16 cellular contexts compared by ENCODE assay signal in genomic region chr15:31373970-31374369, GRCh38. TPM values are rescaled to one million over a fixed set of nuclear protein-coding genes. Genes with fewer than 3 reads are reported as not detected.
DNase-seq lines count a peak whose midpoint lies in the region; ATAC-seq and TF ChIP-seq lines count a peak whose summit lies in the region.
"Had no signal": no experiment of that assay in that cellular context is flagged by ENCODE, and none has a peak within 500 bp of the region (broad histone marks: within the 10 kb centered on the region; RNA-seq: fewer than 3 reads in every experiment).

No MANE protein-coding gene starts in this region.

- H3K27ac Mint-ChIP-seq in GM23338, result peak overlapping the region; percentile 48; the same call in 1 of the 2 replicates
- 0 out of 2 replicates have a peak overlapping the region, but pooled peaks have one; percentile 65 for H3K27ac Mint-ChIP-seq in WTC11
- no peak overlapping the region for H3K27ac Mint-ChIP-seq in progenitor cell of endocrine pancreas
- H3K27ac Mint-ChIP-seq: dendritic cell treated with granulocyte-macrophage colony-stimulating factor and Interleukin-4, amounts not matched to agents 40 ng/mL and 50 ng/mL, for 4 days had no signal

- no peak for ATAC-seq in GM23338
- no peak for ATAC-seq in WTC11
- no peak for ATAC-seq in gastroesophageal sphincter

- no peaks in the 10 kb centered on the region for H3K36me3 ChIP-seq in GM23338 (ENCODE audit: insufficient read depth)
- peaks cover 0 to 68% of the 10 kb centered on the region in 2 donors for H3K36me3 ChIP-seq in gastroesophageal sphincter
- peaks cover 0 to 77% (median 47%) of the 10 kb centered on the region in 6 donors for H3K36me3 ChIP-seq in spleen
- H3K36me3 ChIP-seq: prostate gland had no signal

- no peak for TF ChIP-seq EP300 in gastroesophageal sphincter (IDR thresholded peaks at IDR 0.05)

- H3F3A ChIP-seq in GM23338 (replicated peaks; ENCODE audit: low read depth), result no peaks in the 10 kb centered on the region

- H3K27ac ChIP-seq in GM23338 (ENCODE audit: low read depth), result no peak overlapping the region
- H3K27ac ChIP-seq in gastroesophageal sphincter, result peak overlapping the region in 3 of 4 donors; percentile 38 to 95 (median 74)
- peak overlapping the region in 4 of 8 donors; percentile 34 to 98 (median 50) for H3K27ac ChIP-seq in spleen
- H3K27ac ChIP-seq: prostate gland had no signal

- H3K4me3 Mint-ChIP-seq in GM23338, result no peak overlapping the region
- H3K4me3 Mint-ChIP-seq in WTC11, result no peak overlapping the region
- H3K4me3 Mint-ChIP-seq in progenitor cell of endocrine pancreas (ENCODE audit: low read depth), result no peak overlapping the region
- H3K4me3 Mint-ChIP-seq: dendritic cell treated with granulocyte-macrophage colony-stimulating factor and Interleukin-4, amounts not matched to agents 40 ng/mL and 50 ng/mL, for 4 days had no signal

- H3K4me1 ChIP-seq in GM23338 (ENCODE audit: insufficient read depth), result peaks cover 45% of the 10 kb centered on the region
- peaks cover 0 to 74% (median 27%) of the 10 kb centered on the region in 3 donors for H3K4me1 ChIP-seq in gastroesophageal sphincter
- H3K4me1 ChIP-seq in spleen, result peaks cover 0 to 100% (median 76%) of the 10 kb centered on the region in 6 donors
- H3K4me1 ChIP-seq: prostate gland had no signal

- no peak overlapping the region for H3K4me2 ChIP-seq in GM23338

- intact Hi-C loops in spleen (cut with DNase I; ENCODE audit: low total_unique reads), result no loop called here

- POLR2A ChIA-PET in WTC11 (lab: Charles Lee), result no interaction called here

- peaks cover 8% of the 10 kb centered on the region for H3K27me3 Mint-ChIP-seq in GM23338 (ENCODE audit: insufficient read depth, low read depth, poor library complexity)
- H3K27me3 Mint-ChIP-seq in WTC11 (ENCODE audit: low read depth), result no peaks in the 10 kb centered on the region
- H3K27me3 Mint-ChIP-seq in progenitor cell of endocrine pancreas, result no peaks in the 10 kb centered on the region
- H3K27me3 Mint-ChIP-seq: dendritic cell treated with granulocyte-macrophage colony-stimulating factor and Interleukin-4, amounts not matched to agents 40 ng/mL and 50 ng/mL, for 4 days had no signal

- H3K4me3 ChIP-seq in GM23338 (no peak overlapping the region), gastroesophageal sphincter (no peak overlapping the region), spleen (no peak overlapping the region)
- H3K4me3 ChIP-seq: prostate gland had no signal

- H2AFZ ChIP-seq in GM23338, result no peak overlapping the region

- H3K4me1 Mint-ChIP-seq in GM23338 (peaks cover 61% of the 10 kb centered on the region), WTC11 (peaks cover 69% of the 10 kb centered on the region), progenitor cell of endocrine pancreas (ENCODE audit: low read depth) (peaks cover 11% of the 10 kb centered on the region)

- no peaks in the 10 kb centered on the region for H3K9me2 ChIP-seq in GM23338 (ENCODE audit: insufficient read depth)

- H4K20me1 ChIP-seq in GM23338 (replicated peaks; ENCODE audit: insufficient read depth), result peaks cover 4% of the 10 kb centered on the region

- DNase-seq in GM23338 (ENCODE audit: low spot score) (no peak), WTC11 (ENCODE audit: low spot score) (no peak), spleen (peak; percentile 70), NCI-H2196 treated with DMSO at 0.1 percent for 48 hours (lab: John Stamatoyannopoulos, UW; ENCODE audit: unreplicated experiment) (no peak), NCI-H146 (lab: John Stamatoyannopoulos, UW) (no peak), progenitor cell of endocrine pancreas (ENCODE audit: low spot score, unreplicated experiment) (no peak), NCI-H226 (no peak)
- DNase-seq: activated CD4-positive, alpha-beta T cell treated with anti-CD3 and anti-CD28 coated beads for 4 hours; activated T-cell treated with anti-CD3 and anti-CD28 coated beads, Interleukin-2, amount 50 U/mL, for 48 hours; aorta; hippocampal formation; NCI-H1417 treated with DMSO at 0.1 percent for 48 hours; SHP77 treated with DMSO at 0.1 percent for 48 hours had no signal

- H3K9me3 Mint-ChIP-seq in GM23338, result no peaks in the 10 kb centered on the region; the same call in 2 of the 3 replicates
- H3K9me3 Mint-ChIP-seq in WTC11, result peaks cover 5% of the 10 kb centered on the region; the same call in 1 of the 2 replicates
- H3K9me3 Mint-ChIP-seq in progenitor cell of endocrine pancreas (ENCODE audit: low read depth), result peaks cover 3% of the 10 kb centered on the region
- H3K9me3 Mint-ChIP-seq: dendritic cell treated with granulocyte-macrophage colony-stimulating factor and Interleukin-4, amounts not matched to agents 40 ng/mL and 50 ng/mL, for 4 days had no signal

- H3K27me3 ChIP-seq in GM23338 (ENCODE audit: insufficient read depth), result no peaks in the 10 kb centered on the region
- H3K27me3 ChIP-seq in gastroesophageal sphincter, result no peaks in the 10 kb centered on the region
- no peaks in the 10 kb centered on the region for H3K27me3 ChIP-seq in spleen (replicated peaks in 1 of 7)

- WGBS in gastroesophageal sphincter (ENCODE audit: low coverage in 1 of 2), 2 donors, result 80% methylated on average over 1 of the region's 9 CpGs; no CpG with 5 or more reads in 1 of the 2 donors
- 90 to 97% (median 95%) methylated on average over 8 to 9 of the region's 9 CpGs for WGBS in spleen, 5 donors

- H3K36me3 Mint-ChIP-seq in GM23338 (ENCODE audit: low read depth), result peaks cover 7% of the 10 kb centered on the region; the same call in 1 of the 3 replicates
- peaks cover 11% of the 10 kb centered on the region; the same call in 1 of the 2 replicates for H3K36me3 Mint-ChIP-seq in WTC11
- H3K36me3 Mint-ChIP-seq in progenitor cell of endocrine pancreas (ENCODE audit: insufficient read depth), result peaks cover 10% of the 10 kb centered on the region

- CTCF ChIA-PET in WTC11 (lab: Charles Lee), result interaction anchor here (2.0 kb wide), 1 partner anchor 61 kb away, joined by 8 read pairs; no protein-coding TSS in a partner anchor

- H3K9me3 ChIP-seq in gastroesophageal sphincter, result no peaks in the 10 kb centered on the region
- peaks cover 0 to 5% (median 0%) of the 10 kb centered on the region in 8 donors for H3K9me3 ChIP-seq in spleen
- H3K9me3 ChIP-seq: prostate gland had no signal

- TF ChIP-seq CTCF in GM23338 (conservative IDR thresholded peaks at IDR 0.05; ENCODE audit: low read depth in 2 of 2) (no peak), WTC11 (IDR thresholded peaks at IDR 0.05) (no peak), gastroesophageal sphincter (IDR thresholded peaks at IDR 0.05) (no peak), spleen (IDR thresholded peaks at IDR 0.05 in 8 of 11, conservative IDR thresholded peaks at IDR 0.05 in 3 of 11) (no peak), progenitor cell of endocrine pancreas (IDR thresholded peaks at IDR 0.05; ENCODE audit: unreplicated experiment) (no peak)

- no peak for TF ChIP-seq POLR2A in gastroesophageal sphincter (IDR thresholded peaks at IDR 0.05)
- TF ChIP-seq POLR2A in spleen (IDR thresholded peaks at IDR 0.05), result no peak

- H3K79me2 ChIP-seq in GM23338 (replicated peaks; ENCODE audit: insufficient read depth), result peaks cover 25% of the 10 kb centered on the region

TF ChIP-seq in GM23338, 12 proteins besides CTCF, POLR2A, EP300 and RAD21:
- TF ChIP-seq NANOG (IDR thresholded peaks at IDR 0.05; ENCODE audit: borderline replicate concordance), result no peak
- no peak for TF ChIP-seq EZH2phosphoT487 (IDR thresholded peaks at IDR 0.05; ENCODE audit: unreplicated experiment)

TF ChIP-seq in WTC11, 78 proteins besides CTCF, POLR2A, EP300 and RAD21 (continues in another document):
- TF ChIP-seq ZNF121 (CRISPR knock-in tag; IDR thresholded peaks at IDR 0.05) (no peak), TCF7 (CRISPR knock-in tag; IDR thresholded peaks at IDR 0.05; ENCODE audit: low read depth) (no peak), ZNF219 (CRISPR knock-in tag; IDR thresholded peaks at IDR 0.05; ENCODE audit: borderline replicate concordance) (no peak), NFYB (CRISPR knock-in tag; conservative IDR thresholded peaks at IDR 0.05; ENCODE audit: low read depth) (no peak), SOX15 (CRISPR knock-in tag; IDR thresholded peaks at IDR 0.05) (no peak), FOXK1 (CRISPR knock-in tag; IDR thresholded peaks at IDR 0.05) (no peak)
- TF ChIP-seq, protein P1, sequence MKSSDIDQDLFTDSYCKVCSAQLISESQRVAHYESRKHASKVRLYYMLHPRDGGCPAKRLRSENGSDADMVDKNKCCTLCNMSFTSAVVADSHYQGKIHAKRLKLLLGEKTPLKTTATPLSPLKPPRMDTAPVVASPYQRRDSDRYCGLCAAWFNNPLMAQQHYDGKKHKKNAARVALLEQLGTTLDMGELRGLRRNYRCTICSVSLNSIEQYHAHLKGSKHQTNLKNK (CRISPR knock-in tag; IDR thresholded peaks at IDR 0.05), result no peak
- TF ChIP-seq, protein P2, sequence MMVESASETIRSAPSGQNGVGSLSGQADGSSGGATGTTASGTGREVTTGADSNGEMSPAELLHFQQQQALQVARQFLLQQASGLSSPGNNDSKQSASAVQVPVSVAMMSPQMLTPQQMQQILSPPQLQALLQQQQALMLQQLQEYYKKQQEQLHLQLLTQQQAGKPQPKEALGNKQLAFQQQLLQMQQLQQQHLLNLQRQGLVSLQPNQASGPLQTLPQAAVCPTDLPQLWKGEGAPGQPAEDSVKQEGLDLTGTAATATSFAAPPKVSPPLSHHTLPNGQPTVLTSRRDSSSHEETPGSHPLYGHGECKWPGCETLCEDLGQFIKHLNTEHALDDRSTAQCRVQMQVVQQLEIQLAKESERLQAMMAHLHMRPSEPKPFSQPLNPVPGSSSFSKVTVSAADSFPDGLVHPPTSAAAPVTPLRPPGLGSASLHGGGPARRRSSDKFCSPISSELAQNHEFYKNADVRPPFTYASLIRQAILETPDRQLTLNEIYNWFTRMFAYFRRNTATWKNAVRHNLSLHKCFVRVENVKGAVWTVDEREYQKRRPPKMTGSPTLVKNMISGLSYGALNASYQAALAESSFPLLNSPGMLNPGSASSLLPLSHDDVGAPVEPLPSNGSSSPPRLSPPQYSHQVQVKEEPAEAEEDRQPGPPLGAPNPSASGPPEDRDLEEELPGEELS (CRISPR knock-in tag; IDR thresholded peaks at IDR 0.05), result no peak

RNA-seq across cellular contexts. Expression of gene KLF13, which starts 47.3 kb away (rescaled TPM):
- 21.5 and 23.5 TPM in 2 replicates for total RNA-seq in GM23338 (2014; rRNA removed; shearing (Covaris generic))
- polyA plus RNA-seq in GM23338 (2016; fragmentation: Nextera tagmentation; extraction: Ambion mirVana), result 28.6 and 35.7 TPM in 2 replicates
- 36.9 to 38.1 TPM (median 37.2 TPM) in 3 replicates for total RNA-seq in WTC11 (2021)
- 100 to 1,000 TPM in 1 of 4 donors, 10 to 100 TPM in 3; 49.7 to 106 (median 76.1) TPM for total RNA-seq in gastroesophageal sphincter
- total RNA-seq in spleen, result 100 to 1,000 TPM in 1 of 7 donors, 10 to 100 TPM in 6; 71.6 to 111 (median 85.8) TPM
- 10 to 100 TPM; 21.8 to 43.3 (median 43.1) TPM for polyA plus RNA-seq in spleen
- total RNA-seq in progenitor cell of endocrine pancreas, result 26.9 and 34.0 TPM in 2 replicates
